ENCODE assay signal across 9 cellular contexts in the genomic region with DNA sequence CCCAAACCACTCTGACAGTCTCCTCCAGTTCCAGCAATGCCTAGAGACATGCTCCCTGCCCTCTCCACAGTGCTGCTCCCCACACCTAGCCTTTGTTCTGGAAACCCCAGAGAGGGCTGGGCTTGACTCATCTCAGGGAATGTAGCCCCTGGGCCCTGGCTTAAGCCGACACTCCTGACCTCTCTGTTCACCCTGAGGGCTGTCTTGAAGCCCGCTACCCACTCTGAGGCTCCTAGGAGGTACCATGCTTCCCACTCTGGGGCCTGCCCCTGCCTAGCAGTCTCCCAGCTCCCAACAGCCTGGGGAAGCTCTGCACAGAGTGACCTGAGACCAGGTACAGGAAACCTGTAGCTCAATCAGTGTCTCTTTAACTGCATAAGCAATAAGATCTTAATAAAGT. TPM values are rescaled to one million over a fixed set of nuclear protein-coding genes. Genes with fewer than 3 reads are reported as not detected.
A peak's percentile ranks its signal among the peaks of the same experiment; 100 is the strongest.
DNase-seq lines count a peak whose midpoint lies in the region; ATAC-seq and TF ChIP-seq lines count a peak whose summit lies in the region.
"Had no signal": no experiment of that assay in that cellular context is flagged by ENCODE, and none has a peak within 500 bp of the region (broad histone marks: within the 10 kb centered on the region; RNA-seq: fewer than 3 reads in every experiment).

No MANE protein-coding gene starts in this region.

- peaks cover 45% of the 10 kb centered on the region for H3K36me3 Mint-ChIP-seq in activated CD4-positive, alpha-beta memory T cell treated with anti-CD3 and anti-CD28 coated beads, Interleukin-2, amount 10 ng/mL, durations not matched to agents 7 days and 5 days (ENCODE audit: low read depth)
- peaks cover 34% of the 10 kb centered on the region for H3K36me3 Mint-ChIP-seq in stimulated activated effector memory CD8-positive, alpha-beta T cell treated with anti-CD3 and anti-CD28 coated beads, Interleukin-12 subunit alpha, Interleukin-12 subunit beta, amount 100 ng/mL, for 72 hours

- no peaks in the 10 kb centered on the region for H3K27me3 ChIP-seq in layer of hippocampus (ENCODE audit: control insufficient read depth, insufficient read depth, low read length)

- peaks cover 61% of the 10 kb centered on the region for H3K4me1 Mint-ChIP-seq in activated CD4-positive, alpha-beta memory T cell treated with anti-CD3 and anti-CD28 coated beads, Interleukin-2, amount 10 ng/mL, durations not matched to agents 7 days and 5 days
- peaks cover 54% of the 10 kb centered on the region for H3K4me1 Mint-ChIP-seq in stimulated activated effector memory CD8-positive, alpha-beta T cell treated with anti-CD3 and anti-CD28 coated beads, Interleukin-12 subunit alpha, Interleukin-12 subunit beta, amount 100 ng/mL, for 72 hours

- no peaks in the 10 kb centered on the region for H3K27me3 Mint-ChIP-seq in activated CD4-positive, alpha-beta memory T cell treated with anti-CD3 and anti-CD28 coated beads, Interleukin-2, amount 10 ng/mL, durations not matched to agents 7 days and 5 days

- peak overlapping the region; percentile 67 for H3K4me3 Mint-ChIP-seq in activated CD4-positive, alpha-beta memory T cell treated with anti-CD3 and anti-CD28 coated beads, Interleukin-2, amount 10 ng/mL, durations not matched to agents 7 days and 5 days
- peak overlapping the region; percentile 35 for H3K4me3 Mint-ChIP-seq in stimulated activated effector memory CD8-positive, alpha-beta T cell treated with anti-CD3 and anti-CD28 coated beads, Interleukin-12 subunit alpha, Interleukin-12 subunit beta, amount 100 ng/mL, for 72 hours

- ATAC-seq in stimulated activated effector memory CD8-positive, alpha-beta T cell treated with anti-CD3 and anti-CD28 coated beads, Interleukin-12 subunit alpha, Interleukin-12 subunit beta, amount 100 ng/mL, for 72 hours = no peak
- ATAC-seq in HG03025 (IDR thresholded peaks at IDR 0.05; ENCODE audit: low FRiP score, unreplicated experiment) = no peak

- CTCF ChIA-PET in activated CD4-positive, alpha-beta memory T cell treated with anti-CD3 and anti-CD28 coated beads, Interleukin-2, amount 10 ng/mL, durations not matched to agents 7 days and 5 days (lab: Charles Lee) = interaction anchor here (1.4 to 1.6 kb wide), 2 partner anchors 10 to 64 kb away, joined by 3 to 7 read pairs; a partner anchor contains a TSS

- peak; percentile 17 for TF ChIP-seq POLR2A in GM19193 (IDR thresholded peaks at IDR 0.05; ENCODE audit: extremely low read depth, insufficient read depth, insufficient read length)

- peak overlapping the region; percentile 93 for H3K27ac Mint-ChIP-seq in activated CD4-positive, alpha-beta memory T cell treated with anti-CD3 and anti-CD28 coated beads, Interleukin-2, amount 10 ng/mL, durations not matched to agents 7 days and 5 days
- peak overlapping the region; percentile 84 for H3K27ac Mint-ChIP-seq in stimulated activated effector memory CD8-positive, alpha-beta T cell treated with anti-CD3 and anti-CD28 coated beads, Interleukin-12 subunit alpha, Interleukin-12 subunit beta, amount 100 ng/mL, for 72 hours

- no peak for DNase-seq in activated CD4-positive, alpha-beta memory T cell treated with anti-CD3 and anti-CD28 coated beads, Interleukin-2, amount 10 ng/mL, durations not matched to agents 7 days and 5 days
- DNase-seq in stimulated activated effector memory CD8-positive, alpha-beta T cell treated with anti-CD3 and anti-CD28 coated beads, Interleukin-12 subunit alpha, Interleukin-12 subunit beta, amount 100 ng/mL, for 72 hours (ENCODE audit: low spot score in 2 of 2) = peak in 1 of 2 donors; percentile 48
- no peak for DNase-seq in ureter (ENCODE audit: low spot score)
- no peak for DNase-seq in islet precursor cell
- DNase-seq: activated effector memory CD4-positive, alpha-beta T cell treated with anti-CD3 and anti-CD28 coated beads, Interleukin-2, amount 50 U/mL, for 16 hours had no signal

- peak overlapping the region; percentile 13 for H3K27ac ChIP-seq in layer of hippocampus (ENCODE audit: low read depth, low read length)

- H3K9me3 Mint-ChIP-seq in activated CD4-positive, alpha-beta memory T cell treated with anti-CD3 and anti-CD28 coated beads, Interleukin-2, amount 10 ng/mL, durations not matched to agents 7 days and 5 days = no peaks in the 10 kb centered on the region
- H3K9me3 Mint-ChIP-seq in stimulated activated effector memory CD8-positive, alpha-beta T cell treated with anti-CD3 and anti-CD28 coated beads, Interleukin-12 subunit alpha, Interleukin-12 subunit beta, amount 100 ng/mL, for 72 hours = no peaks in the 10 kb centered on the region

- POLR2A ChIA-PET in activated CD4-positive, alpha-beta memory T cell treated with anti-CD3 and anti-CD28 coated beads, Interleukin-2, amount 10 ng/mL, durations not matched to agents 7 days and 5 days (lab: Charles Lee) = interaction anchor here (1.2 to 5.9 kb wide), 8 partner anchors 9 to 167 kb away, joined by 3 to 29 read pairs (median 6); a partner anchor contains a TSS

RNA-seq across cellular contexts. Expression of a gene that starts 4.0 kb away (rescaled TPM):
- 10 to 100 TPM; 78.9 to 82.1 TPM for total RNA-seq in activated CD4-positive, alpha-beta memory T cell treated with anti-CD3 and anti-CD28 coated beads, Interleukin-2, amount 10 ng/mL, durations not matched to agents 7 days and 5 days
- 71.8 TPM for total RNA-seq in ureter

RNA-seq across cellular contexts. Expression of a gene that starts 4.3 kb away (rescaled TPM):
- total RNA-seq in activated CD4-positive, alpha-beta memory T cell treated with anti-CD3 and anti-CD28 coated beads, Interleukin-2, amount 10 ng/mL, durations not matched to agents 7 days and 5 days = 10 to 100 TPM; 23.7 to 27.5 TPM
- 31.9 TPM for total RNA-seq in ureter

RNA-seq across cellular contexts. Expression of a gene that starts 11.4 kb away (rescaled TPM):
- total RNA-seq in activated CD4-positive, alpha-beta memory T cell treated with anti-CD3 and anti-CD28 coated beads, Interleukin-2, amount 10 ng/mL, durations not matched to agents 7 days and 5 days = 10 to 100 TPM; 37.4 to 38.3 TPM
- total RNA-seq in ureter = 37.8 TPM

RNA-seq across cellular contexts. Expression of a gene that starts 21.2 kb away (rescaled TPM):
- total RNA-seq in activated CD4-positive, alpha-beta memory T cell treated with anti-CD3 and anti-CD28 coated beads, Interleukin-2, amount 10 ng/mL, durations not matched to agents 7 days and 5 days = 10 to 100 TPM in 1 of 2 experiments, 1 to 10 TPM in 1; 8.0 to 11.6 TPM
- 25.9 TPM for total RNA-seq in ureter
- total RNA-seq: H4 had no signal
